ENCODE assay signal across 16 cellular contexts in genomic region chr12:78386871-78387270, GRCh38.
DNase-seq lines count a peak whose midpoint lies in the region.
"Had no signal": no experiment of that assay in that cellular context is flagged by ENCODE, and none has a peak within 500 bp of the region (broad histone marks: within the 10 kb centered on the region; RNA-seq: fewer than 3 reads in every experiment).

No MANE protein-coding gene starts in this region.

- DNase-seq in NCI-H2171 treated with DMSO at 0.1 percent for 48 hours (lab: John Stamatoyannopoulos, UW) = peak; percentile 45
- DNase-seq in NCI-H2171 (lab: John Stamatoyannopoulos, UW) = no peak
- peak; percentile 18 for DNase-seq in NCI-H1694 treated with DMSO at 0.1 percent for 48 hours (lab: John Stamatoyannopoulos, UW)
- peak; percentile 39 to 66 for DNase-seq in cerebellar nuclear complex (lab: John Stamatoyannopoulos, UW)
- no peak for DNase-seq in NCI-H1436 treated with DMSO at 0.1 percent for 48 hours (lab: John Stamatoyannopoulos, UW)
- no peak for DNase-seq in DMS153 (lab: John Stamatoyannopoulos, UW)
- DNase-seq in stimulated activated CD8-positive, alpha-beta memory T cell treated with anti-CD3 and anti-CD28 coated beads, Interleukin-4, amount 100 ng/mL, for 48 hours = no peak
- DNase-seq: 8988T; ACHN; AML-193; Caco-2; CD4-positive, alpha-beta memory T cell; DMS79; EL; GF-D8; H9 had no signal

Comparison
In these comparisons a context has a peak if more than half of its experiments do, and no peak if none do; other contexts are left out.
1. DNase-seq: peak in NCI-H2171 treated with DMSO at 0.1 percent for 48 hours (single experiment), NCI-H1694 treated with DMSO at 0.1 percent for 48 hours (single experiment) and cerebellar nuclear complex (2 of 2); none in NCI-H2171 (single experiment), NCI-H1436 treated with DMSO at 0.1 percent for 48 hours (single experiment), DMS153 (single experiment) and stimulated activated CD8-positive, alpha-beta memory T cell treated with anti-CD3 and anti-CD28 coated beads, Interleukin-4, amount 100 ng/mL, for 48 hours (single experiment).